In the genomic region with DNA sequence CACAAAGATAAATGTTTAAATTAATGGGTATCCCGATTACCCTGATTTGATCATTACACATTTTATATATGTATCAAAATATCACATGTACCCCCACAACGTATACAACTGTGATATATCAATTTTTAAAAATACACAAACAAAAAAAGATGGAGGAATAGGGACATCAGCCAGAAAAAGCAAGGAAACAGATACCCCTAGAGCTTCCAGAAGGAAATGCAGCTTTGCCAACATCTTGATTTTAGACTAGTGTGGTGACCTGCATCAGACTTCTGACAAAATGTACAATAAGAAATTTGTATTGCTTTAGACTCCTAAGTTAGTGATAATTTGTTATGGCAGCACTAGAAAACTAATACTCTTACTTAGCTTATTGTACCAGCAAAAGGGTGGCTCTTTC, we compare ENCODE assay signal across 17 cellular contexts.
DNase-seq lines count a peak whose midpoint lies in the region; ATAC-seq and TF ChIP-seq lines count a peak whose summit lies in the region.
"Had no signal": no experiment of that assay in that cellular context is flagged by ENCODE, and none has a peak within 500 bp of the region (broad histone marks: within the 10 kb centered on the region; RNA-seq: fewer than 3 reads in every experiment).

No MANE protein-coding gene starts in this region.

- H4K20me1 ChIP-seq in DOHH2 (ENCODE audit: control insufficient read depth, insufficient read depth, low read depth, low read length) = no peaks in the 10 kb centered on the region
- H4K20me1 ChIP-seq: BLaER1 had no signal

- H3F3A ChIP-seq in DOHH2 (ENCODE audit: control insufficient read depth, insufficient read depth) = no peaks in the 10 kb centered on the region

- H3K4me3 ChIP-seq in DOHH2 (ENCODE audit: low read length) (no peak overlapping the region), fibroblast of the aortic adventitia (ENCODE audit: low read depth, low read length) (no peak overlapping the region), upper lobe of right lung (no peak overlapping the region)
- H3K4me3 ChIP-seq: BLaER1, left ventricle myocardium inferior had no signal

- H3K4me1 ChIP-seq in DOHH2 (ENCODE audit: control insufficient read depth, low read length) = peaks cover 20% of the 10 kb centered on the region
- no peaks in the 10 kb centered on the region for H3K4me1 ChIP-seq in upper lobe of right lung
- H3K4me1 ChIP-seq: BLaER1, left ventricle myocardium inferior had no signal

- H3K9me2 ChIP-seq in DOHH2 (replicated peaks; ENCODE audit: control insufficient read depth, low read length) = no peaks in the 10 kb centered on the region

- H3K79me2 ChIP-seq in DOHH2 (ENCODE audit: control insufficient read depth, low read length) = no peaks in the 10 kb centered on the region

- H3K27ac ChIP-seq in 22Rv1 = no peak overlapping the region
- H3K27ac ChIP-seq in DOHH2 (ENCODE audit: low read depth, low read length) = no peak overlapping the region
- no peak overlapping the region for H3K27ac ChIP-seq in upper lobe of right lung
- H3K27ac ChIP-seq: BLaER1, left ventricle myocardium inferior, neutrophil had no signal

- H3K4me2 ChIP-seq in DOHH2 (ENCODE audit: low read length) = no peak overlapping the region
- H3K4me2 ChIP-seq: BLaER1 had no signal

- no peaks in the 10 kb centered on the region for H3K27me3 ChIP-seq in DOHH2 (ENCODE audit: control insufficient read depth, low read length)
- no peaks in the 10 kb centered on the region for H3K27me3 ChIP-seq in upper lobe of right lung
- H3K27me3 ChIP-seq: BLaER1, neutrophil had no signal

- intact Hi-C loops in upper lobe of right lung (cut with DNase I) = no loop called here

- H3K36me3 ChIP-seq in DOHH2 (ENCODE audit: control insufficient read depth, low read length) = no peaks in the 10 kb centered on the region
- H3K36me3 ChIP-seq in upper lobe of right lung = no peaks in the 10 kb centered on the region
- H3K36me3 ChIP-seq: BLaER1, left ventricle myocardium inferior, neutrophil had no signal

- TF ChIP-seq CTCF in 22Rv1 (IDR thresholded peaks at IDR 0.05) (peak; percentile 21; the same call in 1 of the 2 replicates), DOHH2 (IDR thresholded peaks at IDR 0.05; ENCODE audit: low read depth, low read length, poor library complexity, severe bottlenecking) (peak; percentile 33), fibroblast of the aortic adventitia (IDR thresholded peaks at IDR 0.05; ENCODE audit: insufficient read depth, low read length) (peak; percentile 25), upper lobe of right lung (IDR thresholded peaks at IDR 0.05) (no peak)

- H3K9me3 ChIP-seq in DOHH2 (ENCODE audit: control insufficient read depth, insufficient read depth, low read length) (no peaks in the 10 kb centered on the region), upper lobe of right lung (no peaks in the 10 kb centered on the region)
- H3K9me3 ChIP-seq: BLaER1, left ventricle myocardium inferior, neutrophil had no signal

- DNase-seq in NCI-H69 (lab: John Stamatoyannopoulos, UW) (peak; percentile 0), fibroblast of the aortic adventitia (ENCODE audit: low read depth) (no peak), NCI-H510A (lab: John Stamatoyannopoulos, UW) (no peak), upper lobe of right lung (no peak), COLO668 (lab: John Stamatoyannopoulos, UW; ENCODE audit: unreplicated experiment) (no peak)
- no peak for DNase-seq in NK-92 treated with Interleukin-12 subunit alpha and Interleukin-12 subunit beta, amount 100 ng/mL, for 24 hours (lab: John Stamatoyannopoulos, UW)
- DNase-seq: activated naive CD8-positive, alpha-beta T cell treated with anti-CD3 and anti-CD28 coated beads, Interleukin-2, amount 10 ng/mL, durations not matched to agents 7 days and 5 days; dermis blood vessel endothelial cell; head of caudate nucleus; left ventricle myocardium inferior; NCI-H226; RPMI8226 had no signal

- ATAC-seq in upper lobe of right lung = no peak
- ATAC-seq: HCT116 had no signal
